Comparison of ENCODE assay signal across 22 cellular contexts in the genomic region with DNA sequence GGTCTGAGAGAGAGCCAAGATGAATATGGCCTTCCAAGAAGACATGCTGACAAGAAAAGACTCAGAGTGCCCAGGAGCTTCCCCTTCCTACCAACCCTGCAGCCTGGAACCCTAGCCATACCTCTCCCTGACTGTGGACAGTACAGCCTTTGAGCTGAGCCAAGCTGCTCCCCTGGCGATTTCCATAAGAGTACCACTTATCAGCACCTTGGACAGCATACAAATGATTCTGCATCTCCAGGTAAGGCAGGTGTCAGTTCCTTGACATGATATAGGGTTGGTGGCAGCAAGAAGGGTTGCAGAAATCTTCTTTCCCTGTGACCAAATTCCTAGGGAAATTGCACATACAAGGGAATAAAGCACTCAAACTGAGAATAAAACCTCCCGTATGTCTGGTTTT. TPM values are rescaled to one million over a fixed set of nuclear protein-coding genes. Genes with fewer than 3 reads are reported as not detected.
DNase-seq lines count a peak whose midpoint lies in the region; ATAC-seq, FAIRE-seq and TF ChIP-seq lines count a peak whose summit lies in the region.
"Had no signal": no experiment of that assay in that cellular context is flagged by ENCODE, and none has a peak within 500 bp of the region (broad histone marks: within the 10 kb centered on the region; RNA-seq: fewer than 3 reads in every experiment).

No MANE protein-coding gene starts in this region.

- H2AFZ ChIP-seq in H9 (ENCODE audit: low read length) (no peak overlapping the region), Karpas-422 (ENCODE audit: low read length) (no peak overlapping the region), K562 (ENCODE audit: low read depth, low read length) (no peak overlapping the region)

- no peaks in the 10 kb centered on the region for H3K9me3 ChIP-seq in H9 (ENCODE audit: control insufficient read depth, low read depth, low read length)
- no peaks in the 10 kb centered on the region for H3K9me3 ChIP-seq in Karpas-422 (ENCODE audit: low read length)
- H3K9me3 ChIP-seq in K562 (replicated peaks; ENCODE audit: control insufficient read depth, insufficient read depth, low read depth, low read length), result no peaks in the 10 kb centered on the region
- no peaks in the 10 kb centered on the region for H3K9me3 ChIP-seq in left lung
- H3K9me3 ChIP-seq: tibial artery had no signal

- H4K20me1 ChIP-seq in H9 (ENCODE audit: control insufficient read depth, insufficient read depth, insufficient read length) (no peaks in the 10 kb centered on the region), Karpas-422 (ENCODE audit: insufficient read depth, low read depth, low read length) (no peaks in the 10 kb centered on the region), K562 (replicated peaks; ENCODE audit: control insufficient read depth, insufficient read depth, low read length) (no peaks in the 10 kb centered on the region)

- no peak overlapping the region for H4K91ac ChIP-seq in H9 (ENCODE audit: insufficient read length, low read depth, low read length)

- no peak overlapping the region for H2BK20ac ChIP-seq in H9 (ENCODE audit: low read depth, low read length, poor library complexity, severe bottlenecking)

- no peak overlapping the region for H3K14ac ChIP-seq in H9 (ENCODE audit: insufficient read depth, low read length)

- no peaks in the 10 kb centered on the region for H3K9me3 Mint-ChIP-seq in H9
- H3K9me3 Mint-ChIP-seq: effector memory CD8-positive, alpha-beta T cell; IgD-negative memory B cell; natural killer cell; stimulated activated naive B cell treated with anti-CD40 and anti-IgM and Interleukin-4, amounts not matched to agents 10 μg/mL and 1 μg/mL and 100 μg/mL, for 72 hours had no signal

- no peak for TF ChIP-seq POLR2A in K562 (conservative IDR thresholded peaks at IDR 0.05)

- H3T11ph ChIP-seq in H9 (ENCODE audit: low read length), result no peak overlapping the region

- no peak overlapping the region for H2BK120ac ChIP-seq in H9 (ENCODE audit: low read depth, low read length, poor library complexity, severe bottlenecking)

- H3K4me3 ChIP-seq in Karpas-422 (ENCODE audit: low read length) (no peak overlapping the region), K562 (no peak overlapping the region), left lung (no peak overlapping the region), H7 (ENCODE audit: insufficient read depth, low read depth, low read length) (no peak overlapping the region)
- H3K4me3 ChIP-seq: tibial artery had no signal

- H3K36me3 Mint-ChIP-seq in H9 (ENCODE audit: insufficient read depth in 1 of 3, low read depth in 3 of 3), result no peaks in the 10 kb centered on the region
- H3K36me3 Mint-ChIP-seq: IgD-negative memory B cell; natural killer cell; stimulated activated naive B cell treated with anti-CD40 and anti-IgM and Interleukin-4, amounts not matched to agents 10 μg/mL and 1 μg/mL and 100 μg/mL, for 72 hours had no signal

- H3K36me3 ChIP-seq in Karpas-422 (ENCODE audit: insufficient read depth, low read length) (no peaks in the 10 kb centered on the region), K562 (ENCODE audit: control insufficient read depth, insufficient read depth, low read length) (no peaks in the 10 kb centered on the region), left lung (no peaks in the 10 kb centered on the region), H7 (replicated peaks; ENCODE audit: control insufficient read depth, insufficient read depth, low read length) (no peaks in the 10 kb centered on the region)
- H3K36me3 ChIP-seq: tibial artery had no signal

- no peak for FAIRE-seq in K562 (lab: Jason Lieb, UNC)
- FAIRE-seq: GM19239 had no signal

- TF ChIP-seq EP300 in K562 (IDR thresholded peaks at IDR 0.05; ENCODE audit: low read length), result no peak

- H3K4me2 ChIP-seq in H9 (ENCODE audit: insufficient read depth, insufficient read length, low read length) (no peak overlapping the region), Karpas-422 (ENCODE audit: low read depth, low read length, poor library complexity, severe bottlenecking) (no peak overlapping the region), K562 (ENCODE audit: insufficient read depth, low read length) (no peak overlapping the region)

- H2BK15ac ChIP-seq in H9 (ENCODE audit: low read depth, low read length), result no peak overlapping the region

- no peak overlapping the region for H3K27ac ChIP-seq in H9 (ENCODE audit: insufficient read length, low read depth, low read length)
- H3K27ac ChIP-seq in Karpas-422 (ENCODE audit: low read length), result no peak overlapping the region
- no peak overlapping the region for H3K27ac ChIP-seq in K562 (ENCODE audit: extremely low read depth, low read depth, low read length)
- no peak overlapping the region for H3K27ac ChIP-seq in left lung
- H3K27ac ChIP-seq: tibial artery had no signal

- no peak overlapping the region for H3K9ac ChIP-seq in H9 (ENCODE audit: extremely low read depth, insufficient read length, low read length)
- H3K9ac ChIP-seq in Karpas-422 (ENCODE audit: low read length), result no peak overlapping the region
- no peak overlapping the region for H3K9ac ChIP-seq in K562 (ENCODE audit: insufficient read depth in 1 of 2, low read depth in 2 of 2, low read length in 2 of 2)

- H3K56ac ChIP-seq in H9 (ENCODE audit: insufficient read length, low read depth, low read length), result no peak overlapping the region

- no peak for TF ChIP-seq CTCF in H9 (conservative IDR thresholded peaks at IDR 0.05)
- TF ChIP-seq CTCF in K562 (IDR thresholded peaks at IDR 0.05 in 2 of 3, conservative IDR thresholded peaks at IDR 0.05 in 1 of 3; ENCODE audit: insufficient read depth in 2 of 3, low read depth in 1 of 3, low read length in 3 of 3), result no peak
- no peak for TF ChIP-seq CTCF in left lung (IDR thresholded peaks at IDR 0.05)

- no peak overlapping the region for H2BK5ac ChIP-seq in H9 (ENCODE audit: insufficient read length, low read length)

- ATAC-seq in K562 (peak; percentile 39; the same call in 1 of the 3 replicates), left lung (peak; percentile 31)
- ATAC-seq: effector memory CD8-positive, alpha-beta T cell; natural killer cell; stimulated activated naive B cell treated with anti-CD40 and anti-IgM and Interleukin-4, amounts not matched to agents 10 μg/mL and 1 μg/mL and 100 μg/mL, for 72 hours had no signal

- CTCF ChIA-PET in K562 (lab: Yijun Ruan, JAX; ENCODE audit: low intra/inter-chr PET ratio), result no interaction called here

- H3K4me1 ChIP-seq in H9 (ENCODE audit: insufficient read depth, low read length), result peaks cover 2% of the 10 kb centered on the region
- H3K4me1 ChIP-seq in Karpas-422 (ENCODE audit: low read length), result peaks cover 9% of the 10 kb centered on the region
- H3K4me1 ChIP-seq in K562 (replicated peaks in 1 of 2; ENCODE audit: control insufficient read depth in 2 of 2, insufficient read depth in 2 of 2, low read length in 2 of 2), result no peaks in the 10 kb centered on the region; a peak in 1 of 5 replicates
- H3K4me1 ChIP-seq in left lung, result peaks cover 0 to 4% of the 10 kb centered on the region in 2 donors

- no peaks in the 10 kb centered on the region for H3K27me3 ChIP-seq in H9 (ENCODE audit: insufficient read depth, low read length)
- no peaks in the 10 kb centered on the region for H3K27me3 ChIP-seq in Karpas-422 (ENCODE audit: low read length)
- H3K27me3 ChIP-seq in K562 (ENCODE audit: control insufficient read depth in 2 of 2, insufficient read depth in 2 of 2, low read length in 2 of 2), result peaks cover 0 to 3% of the 10 kb centered on the region in 2 experiments; a peak in 2 of 5 replicates
- no peaks in the 10 kb centered on the region for H3K27me3 ChIP-seq in left lung
- H3K27me3 ChIP-seq in H7 (ENCODE audit: control insufficient read depth, insufficient read depth, low read length), result no peaks in the 10 kb centered on the region
- H3K27me3 ChIP-seq: tibial artery had no signal

- intact Hi-C loops in K562 (cut with micrococcal nuclease) (no loop called here), left lung (cut with DNase I) (no loop called here)

- no peaks in the 10 kb centered on the region for H3K9me1 ChIP-seq in K562 (ENCODE audit: control insufficient read depth, insufficient read depth, low read length)

- in situ Hi-C loops in K562 (cut with MboI), result no loop called here

- TF ChIP-seq RAD21 in K562 (CRISPR knock-in tag; conservative IDR thresholded peaks at IDR 0.05 in 1 of 2, IDR thresholded peaks at IDR 0.05 in 1 of 2), result no peak

- WGBS in H9 (ENCODE audit: extremely low coverage, insufficient read length, low lambda C conversion rate), result no CpG with 5 or more reads among the region's 2 CpGs
- WGBS in K562 (ENCODE audit: insufficient coverage, low coverage, missing lambda C conversion rate), result 4% methylated on average over 2 of the region's 2 CpGs

- POLR2A ChIA-PET in K562 (lab: Yijun Ruan, JAX), result no interaction called here

- H4K5ac ChIP-seq in H9 (ENCODE audit: insufficient read length, low read depth, low read length), result no peak overlapping the region

- no peak overlapping the region for H2AK5ac ChIP-seq in H9 (ENCODE audit: insufficient read length, low read length)

- no peak overlapping the region for H3K27ac Mint-ChIP-seq in H9
- H3K27ac Mint-ChIP-seq: B cell; effector memory CD8-positive, alpha-beta T cell; IgD-negative memory B cell; natural killer cell; stimulated activated naive B cell treated with anti-CD40 and anti-IgM and Interleukin-4, amounts not matched to agents 10 μg/mL and 1 μg/mL and 100 μg/mL, for 72 hours had no signal

- H3K4ac ChIP-seq in H9 (ENCODE audit: low read depth, low read length), result no peak overlapping the region

- BruUV-seq in K562 (replicated peaks; lab: Mats Ljungman, UMichigan), result no TSS peak

- H3K23ac ChIP-seq in H9 (ENCODE audit: insufficient read length, low read depth, low read length), result no peak overlapping the region

- peak; percentile 38 for DNase-seq in H9
- peak; percentile 62 for DNase-seq in Karpas-422
- DNase-seq in K562 (ENCODE audit: extremely low read depth in 1 of 4, low spot score in 3 of 4), result peak in 3 of 4 experiments; percentile 17 to 21 (median 18)
- DNase-seq in left lung, result no peak
- no peak for DNase-seq in H7
- no peak for DNase-seq in D341Med (ENCODE audit: low spot score)
- DNase-seq in GM19240 (ENCODE audit: insufficient read length, low spot score), result no peak
- DNase-seq: activated CD4-positive, alpha-beta T cell treated with anti-CD3 and anti-CD28 coated beads, Interleukin-2, amount 50 U/mL, for 1 hour; activated effector memory CD4-positive, alpha-beta T cell treated with anti-CD3 and anti-CD28 coated beads, Interleukin-2, amount 50 U/mL, for 16 hours; anterior cingulate cortex; COR-L47; effector memory CD8-positive, alpha-beta T cell; HCEC 1CT; natural killer cell; NCI-H1048; NCI-H2029; posterior cingulate gyrus; stimulated activated naive B cell treated with anti-CD40 and anti-IgM and Interleukin-4, amounts not matched to agents 10 μg/mL and 1 μg/mL and 100 μg/mL, for 72 hours; tibial artery had no signal

- H3K4me1 Mint-ChIP-seq in H9, result peaks cover 17 to 19% of the 10 kb centered on the region in 2 experiments
- H3K4me1 Mint-ChIP-seq: B cell; IgD-negative memory B cell; natural killer cell; stimulated activated naive B cell treated with anti-CD40 and anti-IgM and Interleukin-4, amounts not matched to agents 10 μg/mL and 1 μg/mL and 100 μg/mL, for 72 hours had no signal

- H3K4me3 Mint-ChIP-seq in H9, result no peak overlapping the region
- H3K4me3 Mint-ChIP-seq: B cell; effector memory CD8-positive, alpha-beta T cell; IgD-negative memory B cell; natural killer cell; stimulated activated naive B cell treated with anti-CD40 and anti-IgM and Interleukin-4, amounts not matched to agents 10 μg/mL and 1 μg/mL and 100 μg/mL, for 72 hours had no signal

- no peaks in the 10 kb centered on the region for H3K9me2 ChIP-seq in Karpas-422 (replicated peaks; ENCODE audit: insufficient read depth, low read length)

- no peak overlapping the region for H3K18ac ChIP-seq in H9 (ENCODE audit: insufficient read length, low read depth, low read length)

- H3K79me2 ChIP-seq in H9 (ENCODE audit: insufficient read depth, low read length), result no peaks in the 10 kb centered on the region
- no peaks in the 10 kb centered on the region for H3K79me2 ChIP-seq in Karpas-422 (ENCODE audit: low read length)
- no peaks in the 10 kb centered on the region for H3K79me2 ChIP-seq in K562 (ENCODE audit: control insufficient read depth, insufficient read depth, low read length)

- no peaks in the 10 kb centered on the region for H3K23me2 ChIP-seq in H9 (ENCODE audit: insufficient read length, low read depth, low read length, poor library complexity, severe bottlenecking)

- H3K27me3 Mint-ChIP-seq in H9 (ENCODE audit: low read depth), result peaks cover 12% of the 10 kb centered on the region

- H2BK12ac ChIP-seq in H9 (ENCODE audit: insufficient read length, low read depth, low read length), result no peak overlapping the region

- H3K79me1 ChIP-seq in H9 (ENCODE audit: insufficient read depth, low read depth, low read length, poor library complexity, severe bottlenecking), result no peaks in the 10 kb centered on the region

- H4K8ac ChIP-seq in H9 (replicated peaks; ENCODE audit: insufficient read length, low read depth, low read length), result no peak overlapping the region

RNA-seq across cellular contexts. Expression of a gene that starts 58.3 kb away (rescaled TPM):
- total RNA-seq in H9 (2021) (22.9 and 24.5 TPM in 2 replicates), K562 (2014; rRNA removed) (12.5 and 18.9 TPM in 2 replicates), K562 (2014; rRNA removed; fragmentation: Illumina TruSeq; extraction: Trizol) (34.6 and 42.7 TPM in 2 replicates), K562 (2015; rRNA removed; fragmentation: Illumina TruSeq; extraction: Trizol) (33.2 and 39.1 TPM in 2 replicates), K562 (2021) (17.3 and 20.7 TPM in 2 replicates), left lung (10 to 100 TPM; 34.3 to 35.5 TPM)
- 11.1 and 30.4 TPM in 2 replicates for total RNA-seq in Karpas-422 (2014; rRNA removed; shearing (Covaris generic); ENCODE audit: low replicate concordance)
- 47.4 and 61.0 TPM in 2 replicates for total RNA-seq in K562 (2011; cell fraction: chromatin; rRNA removed; ENCODE audit: low replicate concordance)
- 32.5 and 34.3 TPM in 2 replicates for total RNA-seq in K562 (2011; cell fraction: nucleolus; rRNA removed)
- total RNA-seq in K562 (2011; cell fraction: nucleoplasm; rRNA removed), result 49.2 and 51.2 TPM in 2 replicates
- polyA plus RNA-seq in K562 (2011; rRNA removed) (26.9 and 38.1 TPM in 2 replicates), K562 (2014; fragmentation: Illumina TruSeq; extraction: Trizol) (23.3 and 28.0 TPM in 2 replicates), K562 (2014; fragmentation: Nextera tagmentation; extraction: Ambion mirVana) (10 to 100 TPM in 1 of 2 experiments, 1 to 10 TPM in 1; 9.5 to 11.0 TPM), K562 (2014; rRNA removed) (14.2 and 18.6 TPM in 2 replicates)
- polyA plus RNA-seq in K562 (2011; cell fraction: cytosol; rRNA removed), result 13.5 and 15.3 TPM in 2 replicates
- polyA plus RNA-seq in K562 (2011; cell fraction: nucleus; rRNA removed), result 14.0 and 17.4 TPM in 2 replicates
- 10.3 and 14.0 TPM in 2 replicates for polyA plus RNA-seq in K562 (2012)
- 76.2 and 91.3 TPM in 2 replicates for polyA minus RNA-seq in K562 (2011; rRNA and poly(A)+ RNA removed)
- 15.8 and 32.4 TPM in 2 replicates for polyA minus RNA-seq in K562 (2011; cell fraction: cytosol; rRNA and poly(A)+ RNA removed)
- polyA minus RNA-seq in K562 (2011; cell fraction: nucleus; rRNA and poly(A)+ RNA removed), result 29.1 and 50.2 TPM in 2 replicates
- 25.9 and 27.3 TPM in 2 replicates for total RNA-seq in H7 (2014; rRNA removed; shearing (Covaris generic))

RNA-seq across cellular contexts. Expression of a gene that starts 58.3 kb away (rescaled TPM):
- total RNA-seq in H9 (2021), result 11.4 and 12.8 TPM in 2 replicates
- total RNA-seq in Karpas-422 (2014; rRNA removed; shearing (Covaris generic); ENCODE audit: low replicate concordance), result 22.7 and 32.5 TPM in 2 replicates
- 16.8 and 45.5 TPM in 2 replicates for total RNA-seq in K562 (2011; cell fraction: chromatin; rRNA removed; ENCODE audit: low replicate concordance)
- total RNA-seq in K562 (2011; cell fraction: nucleolus; rRNA removed), result 10.3 and 12.8 TPM in 2 replicates
- total RNA-seq in K562 (2011; cell fraction: nucleoplasm; rRNA removed), result 31.2 and 39.0 TPM in 2 replicates
- total RNA-seq in K562 (2014; rRNA removed), result 17.5 and 18.2 TPM in 2 replicates
- total RNA-seq in K562 (2014; rRNA removed; fragmentation: Illumina TruSeq; extraction: Trizol), result 28.1 and 32.4 TPM in 2 replicates
- total RNA-seq in K562 (2015; rRNA removed; fragmentation: Illumina TruSeq; extraction: Trizol), result 20.9 and 21.2 TPM in 2 replicates
- 18.7 and 22.1 TPM in 2 replicates for total RNA-seq in K562 (2021)
- polyA plus RNA-seq in K562 (2011; rRNA removed), result 16.6 and 27.5 TPM in 2 replicates
- 7.5 and 8.8 TPM in 2 replicates for polyA plus RNA-seq in K562 (2011; cell fraction: cytosol; rRNA removed)
- polyA plus RNA-seq in K562 (2011; cell fraction: nucleus; rRNA removed), result 13.9 and 15.8 TPM in 2 replicates
- 18.8 and 19.7 TPM in 2 replicates for polyA plus RNA-seq in K562 (2012)
- polyA plus RNA-seq in K562 (2014; fragmentation: Illumina TruSeq; extraction: Trizol), result 22.9 and 27.0 TPM in 2 replicates
- 10 to 100 TPM; 14.4 to 25.5 TPM for polyA plus RNA-seq in K562 (2014; fragmentation: Nextera tagmentation; extraction: Ambion mirVana)
- 17.3 and 20.6 TPM in 2 replicates for polyA plus RNA-seq in K562 (2014; rRNA removed)
- 35.2 and 38.1 TPM in 2 replicates for polyA minus RNA-seq in K562 (2011; rRNA and poly(A)+ RNA removed)
- 16.1 and 17.1 TPM in 2 replicates for polyA minus RNA-seq in K562 (2011; cell fraction: cytosol; rRNA and poly(A)+ RNA removed)
- 11.4 and 24.8 TPM in 2 replicates for polyA minus RNA-seq in K562 (2011; cell fraction: nucleus; rRNA and poly(A)+ RNA removed)
- total RNA-seq in left lung, result 10 to 100 TPM; 35.3 to 35.4 TPM
- total RNA-seq in H7 (2014; rRNA removed; shearing (Covaris generic)), result 6.1 and 9.6 TPM in 2 replicates

Comparison
In these comparisons a context has a peak if more than half of its experiments do, and no peak if none do; other contexts are left out.
1. DNase-seq: peak in H9 (single experiment), Karpas-422 (single experiment) and K562 (3 of 4); none in left lung (0 of 2), H7 (single experiment), D341Med (single experiment) and GM19240 (single experiment).